Comparison of ENCODE assay signal across 25 cellular contexts in the genomic region with DNA sequence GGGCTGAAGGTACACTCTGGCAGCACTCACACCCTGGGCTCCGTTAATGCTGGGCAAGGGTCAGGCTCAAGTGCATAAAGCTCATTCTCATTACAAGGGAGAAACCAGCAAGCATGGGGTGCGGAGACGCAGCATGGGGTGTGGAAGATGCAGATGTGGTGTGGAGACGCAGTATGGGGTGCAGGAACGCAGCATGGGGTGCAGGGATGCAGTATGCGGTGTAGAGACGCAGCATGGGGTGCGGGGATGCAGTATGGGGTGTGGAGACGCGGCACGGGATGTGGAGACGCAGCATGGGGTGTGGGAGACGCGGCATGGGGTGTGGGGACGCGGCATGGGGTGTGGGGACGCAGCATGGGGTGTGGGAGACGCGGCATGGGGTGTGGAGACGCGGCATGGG.
"Had no signal": no experiment of that assay in that cellular context is flagged by ENCODE, and none has a peak within 500 bp of the region (broad histone marks: within the 10 kb centered on the region; RNA-seq: fewer than 3 reads in every experiment).

No MANE protein-coding gene starts in this region.

- H3K27me3 ChIP-seq: tibial nerve had no signal

- H3K36me3 Mint-ChIP-seq: activated naive CD4-positive, alpha-beta T cell treated with anti-CD3 and anti-CD28 coated beads, Interleukin-2, amount 50 U/mL, for 72 hours; brain; immature natural killer cell had no signal

- H3K9me3 ChIP-seq: prostate gland, tibial nerve had no signal

- H3K27ac Mint-ChIP-seq: activated CD4-positive, alpha-beta memory T cell treated with anti-CD3 and anti-CD28 coated beads, Interleukin-2, amount 10 ng/mL, durations not matched to agents 7 days and 5 days; activated CD4-positive, alpha-beta T cell treated with anti-CD3 and anti-CD28 coated beads, Interleukin-2, amount 10 ng/mL, durations not matched to agents 24 days and 14 days; activated naive CD4-positive, alpha-beta T cell treated with anti-CD3 and anti-CD28 coated beads, Interleukin-2, amount 50 U/mL, for 72 hours; activated T-cell treated with anti-CD3 and anti-CD28 coated beads, Interleukin-2, amount 50 U/mL, for 24 hours; activated T-helper 17 cell treated with anti-CD3 and anti-CD28 coated beads, Interleukin-2, amount 50 U/mL, for 72 hours; immature natural killer cell; nephron; stimulated activated naive CD8-positive, alpha-beta T cell treated with anti-CD3 and anti-CD28 coated beads, Interleukin-15, Interleukin-2, amounts not matched to agents 100 ng/mL and 50 ng/mL, for 24 hours had no signal

- H3K9me3 Mint-ChIP-seq: activated CD4-positive, alpha-beta memory T cell treated with anti-CD3 and anti-CD28 coated beads, Interleukin-2, amount 10 ng/mL, durations not matched to agents 7 days and 5 days; activated CD4-positive, alpha-beta T cell treated with anti-CD3 and anti-CD28 coated beads, Interleukin-2, amount 10 ng/mL, durations not matched to agents 24 days and 14 days; activated T-cell treated with anti-CD3 and anti-CD28 coated beads, Interleukin-2, amount 50 U/mL, for 24 hours; immature natural killer cell; stimulated activated naive CD8-positive, alpha-beta T cell treated with anti-CD3 and anti-CD28 coated beads, Interleukin-15, Interleukin-2, amounts not matched to agents 100 ng/mL and 50 ng/mL, for 24 hours had no signal

- H3K36me3 ChIP-seq: prostate gland, tibial nerve had no signal

- H3K27me3 Mint-ChIP-seq: activated CD4-positive, alpha-beta memory T cell treated with anti-CD3 and anti-CD28 coated beads, Interleukin-2, amount 10 ng/mL, durations not matched to agents 7 days and 5 days had no signal

- H3K4me1 Mint-ChIP-seq: activated CD4-positive, alpha-beta memory T cell treated with anti-CD3 and anti-CD28 coated beads, Interleukin-2, amount 10 ng/mL, durations not matched to agents 7 days and 5 days; activated CD4-positive, alpha-beta T cell treated with anti-CD3 and anti-CD28 coated beads, Interleukin-2, amount 10 ng/mL, durations not matched to agents 24 days and 14 days; activated T-helper 17 cell treated with anti-CD3 and anti-CD28 coated beads, Interleukin-2, amount 50 U/mL, for 72 hours; immature natural killer cell had no signal

- H3K79me2 ChIP-seq: hepatocyte had no signal

- DNase-seq: activated CD4-positive, alpha-beta memory T cell treated with anti-CD3 and anti-CD28 coated beads, Interleukin-2, amount 10 ng/mL, durations not matched to agents 7 days and 5 days; activated CD4-positive, alpha-beta T cell treated with anti-CD3 and anti-CD28 coated beads, Interleukin-2, amount 10 ng/mL, durations not matched to agents 24 days and 14 days; activated T-cell treated with anti-CD3 and anti-CD28 coated beads, Interleukin-2, amount 50 U/mL, for 24 hours; aorta; dermis blood vessel endothelial cell; effector memory CD4-positive, alpha-beta T cell; glutamatergic neuron; immature natural killer cell; mammary epithelial cell; right cardiac atrium; stimulated activated CD4-positive, alpha-beta T cell treated with anti-CD3 and anti-CD28 coated beads, Interleukin-4, amount 100 ng/mL, for 24 hours had no signal

- H3K4me2 ChIP-seq: hepatocyte had no signal

- H3K4me3 ChIP-seq: hepatocyte, prostate gland, tibial nerve had no signal

- H3K4me3 Mint-ChIP-seq: activated CD4-positive, alpha-beta memory T cell treated with anti-CD3 and anti-CD28 coated beads, Interleukin-2, amount 10 ng/mL, durations not matched to agents 7 days and 5 days; activated CD4-positive, alpha-beta T cell treated with anti-CD3 and anti-CD28 coated beads, Interleukin-2, amount 10 ng/mL, durations not matched to agents 24 days and 14 days; activated T-cell treated with anti-CD3 and anti-CD28 coated beads, Interleukin-2, amount 50 U/mL, for 24 hours; activated T-helper 17 cell treated with anti-CD3 and anti-CD28 coated beads, Interleukin-2, amount 50 U/mL, for 72 hours; brain; immature natural killer cell; nephron; stimulated activated naive CD8-positive, alpha-beta T cell treated with anti-CD3 and anti-CD28 coated beads, Interleukin-15, Interleukin-2, amounts not matched to agents 100 ng/mL and 50 ng/mL, for 24 hours had no signal

- H3K27ac ChIP-seq: hepatocyte, prostate gland, tibial nerve had no signal

- FAIRE-seq: endothelial cell of umbilical vein, frontal cortex, urothelium cell line had no signal

- ATAC-seq: activated CD4-positive, CD25-positive, alpha-beta regulatory T cell treated with anti-CD3 and anti-CD28 coated beads, Interleukin-2, amount 50 U/mL, for 24 hours; activated naive CD4-positive, alpha-beta T cell treated with anti-CD3 and anti-CD28 coated beads, Interleukin-2, amount 50 U/mL, for 72 hours; activated T-helper 17 cell treated with anti-CD3 and anti-CD28 coated beads, Interleukin-2, amount 50 U/mL, for 72 hours; esophagus mucosa; left lobe of liver; right cardiac atrium had no signal

- H2AFZ ChIP-seq: hepatocyte had no signal
